18 cellular contexts compared by ENCODE assay signal in the genomic region with DNA sequence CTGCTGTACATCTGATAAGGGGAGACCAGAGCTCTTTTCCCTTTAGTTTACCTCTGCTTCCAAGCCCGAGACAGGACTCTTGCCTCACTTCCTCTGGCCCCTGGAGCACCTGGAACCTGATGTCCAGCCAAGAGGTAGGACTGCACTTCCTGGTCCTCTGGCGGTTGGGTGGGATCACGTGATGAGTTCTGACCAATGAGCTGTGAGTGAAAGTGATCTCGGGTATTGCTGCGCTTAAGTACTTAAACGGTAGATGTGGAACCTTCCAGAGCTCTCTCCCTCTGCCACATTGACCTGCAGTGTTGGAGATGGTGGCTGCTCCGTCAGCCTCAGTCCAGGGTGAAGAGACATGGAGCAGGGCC.
DNase-seq lines count a peak whose midpoint lies in the region; ATAC-seq and TF ChIP-seq lines count a peak whose summit lies in the region.
"Had no signal": no experiment of that assay in that cellular context is flagged by ENCODE, and none has a peak within 500 bp of the region (broad histone marks: within the 10 kb centered on the region; RNA-seq: fewer than 3 reads in every experiment).

No MANE protein-coding gene starts in this region.

- 84% methylated on average over 7 of the region's 7 CpGs for WGBS in heart right ventricle, 2 donors

- H3K9me3 ChIP-seq in heart right ventricle = no peaks in the 10 kb centered on the region

- H3K27ac ChIP-seq in heart right ventricle = no peak overlapping the region

- no peaks in the 10 kb centered on the region for H3K27me3 Mint-ChIP-seq in activated B cell treated with CpG ODN at 0.5 μM for 24 hours
- H3K27me3 Mint-ChIP-seq: T-cell had no signal

- POLR2A ChIA-PET in activated B cell treated with CpG ODN at 0.5 μM for 24 hours (lab: Charles Lee) (interaction anchor here (1.0 kb wide), 1 partner anchor 13 kb away, joined by 4 read pairs; no protein-coding TSS in a partner anchor), GM10248 (lab: Yijun Ruan, JAX) (no interaction called here)

- H3K4me1 ChIP-seq in heart right ventricle = no peaks in the 10 kb centered on the region

- intact Hi-C loops in Right ventricle myocardium inferior (cut with DNase I) (no loop called here), heart right ventricle (cut with DNase I) (no loop called here), activated B cell treated with CpG ODN at 0.5 μM for 24 hours (cut with micrococcal nuclease) (no loop called here)

- H3K36me3 ChIP-seq in heart right ventricle = no peaks in the 10 kb centered on the region

- no peak overlapping the region for H3K4me3 ChIP-seq in heart right ventricle

- DNase-seq in Right ventricle myocardium inferior (ENCODE audit: missing footprints) = peak; percentile 7
- DNase-seq in heart right ventricle = no peak
- DNase-seq in activated B cell treated with CpG ODN at 0.5 μM for 24 hours = no peak
- no peak for DNase-seq in left lobe of liver (ENCODE audit: low spot score)
- DNase-seq in H4 (ENCODE audit: low spot score) = no peak
- DNase-seq in dermis blood vessel endothelial cell = no peak
- DNase-seq in NCI-H2227 (lab: John Stamatoyannopoulos, UW; ENCODE audit: unreplicated experiment) = no peak
- no peak for DNase-seq in GM10248 (ENCODE audit: extremely low spot score)
- DNase-seq: AML-193; CD8-positive, alpha-beta T cell; DMS79 treated with DMSO at 0.1 percent for 48 hours; GDM1; H7; NCI-H1436 treated with DMSO at 0.1 percent for 48 hours; NCI-H345; NCI-H526 treated with DMSO at 0.1 percent for 48 hours; RPMI8226; T-cell had no signal

- no peak overlapping the region for H3K4me3 Mint-ChIP-seq in activated B cell treated with CpG ODN at 0.5 μM for 24 hours
- H3K4me3 Mint-ChIP-seq: CD8-positive, alpha-beta T cell; T-cell had no signal

- peak overlapping the region; percentile 74 for H3K27ac Mint-ChIP-seq in activated B cell treated with CpG ODN at 0.5 μM for 24 hours
- H3K27ac Mint-ChIP-seq: CD8-positive, alpha-beta T cell had no signal

- H3K36me3 Mint-ChIP-seq in activated B cell treated with CpG ODN at 0.5 μM for 24 hours (ENCODE audit: low read depth) = no peaks in the 10 kb centered on the region
- H3K36me3 Mint-ChIP-seq: CD8-positive, alpha-beta T cell; T-cell had no signal

- peaks cover 63% of the 10 kb centered on the region for H3K4me1 Mint-ChIP-seq in activated B cell treated with CpG ODN at 0.5 μM for 24 hours

- ATAC-seq in Right ventricle myocardium inferior (no peak), heart right ventricle (no peak), activated B cell treated with CpG ODN at 0.5 μM for 24 hours (ENCODE audit: low read depth) (no peak), left lobe of liver (peak; percentile 4)
- ATAC-seq: CD8-positive, alpha-beta T cell; T-cell had no signal

- TF ChIP-seq CTCF in heart right ventricle (IDR thresholded peaks at IDR 0.05) = no peak
- no peak for TF ChIP-seq CTCF in activated B cell treated with CpG ODN at 0.5 μM for 24 hours (IDR thresholded peaks at IDR 0.05)
- no peak for TF ChIP-seq CTCF in GM10248 (IDR thresholded peaks at IDR 0.05; ENCODE audit: control extremely low read depth, extremely low read depth, low read depth, missing control alignments)

- CTCF ChIA-PET in activated B cell treated with CpG ODN at 0.5 μM for 24 hours (lab: Charles Lee) (no interaction called here), GM10248 (lab: Yijun Ruan, JAX) (interaction anchor here (1.0 to 2.5 kb wide), 10 partner anchors 8 to 146 kb away, joined by 3 to 10 read pairs (median 4); no protein-coding TSS in a partner anchor)

- H3K9me3 Mint-ChIP-seq in activated B cell treated with CpG ODN at 0.5 μM for 24 hours = no peaks in the 10 kb centered on the region
- H3K9me3 Mint-ChIP-seq: CD8-positive, alpha-beta T cell; T-cell had no signal

- H3K27me3 ChIP-seq in heart right ventricle = peaks cover 0 to 11% (median 0%) of the 10 kb centered on the region in 7 donors
